In the genomic region with DNA sequence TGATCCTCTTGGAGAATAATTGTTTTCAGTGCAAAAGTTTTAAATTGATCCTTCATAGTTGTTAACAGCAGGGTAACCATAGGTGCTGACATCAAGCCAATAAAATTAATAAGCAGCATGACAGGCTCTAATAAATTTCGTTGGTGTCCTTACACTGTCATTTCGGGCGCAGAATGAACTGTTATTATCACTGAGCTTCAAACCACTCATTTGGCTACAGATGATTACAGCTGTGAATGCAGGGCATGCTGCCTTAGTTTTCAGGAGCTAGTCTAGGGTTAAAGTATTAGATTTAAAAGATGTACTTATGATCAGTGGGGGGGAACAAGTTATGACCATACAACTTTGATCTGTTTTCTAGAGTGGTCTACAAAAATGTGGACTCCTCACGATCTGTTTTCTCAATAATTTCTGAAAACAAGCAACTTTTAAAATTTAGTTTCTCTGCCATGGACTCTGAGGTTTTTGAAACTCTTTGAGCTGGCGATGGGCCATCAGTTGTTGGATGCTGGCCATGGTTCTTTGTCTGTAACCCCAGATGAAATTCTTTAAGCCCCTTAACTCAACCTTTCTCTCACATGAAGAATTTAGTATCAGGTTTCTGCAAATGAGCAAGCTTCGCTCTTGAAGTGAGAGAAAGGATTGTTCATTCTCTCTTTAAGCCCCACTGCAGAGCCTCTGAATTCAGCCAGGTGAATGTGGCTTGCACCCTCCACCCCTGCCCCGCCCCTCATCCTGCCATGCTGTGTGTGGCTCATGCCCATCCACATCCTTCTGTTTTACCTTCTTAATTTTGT, we compare ENCODE assay signal across 14 cellular contexts.
DNase-seq lines count a peak whose midpoint lies in the region; TF ChIP-seq lines count a peak whose summit lies in the region.
"Had no signal": no experiment of that assay in that cellular context is flagged by ENCODE, and none has a peak within 500 bp of the region (broad histone marks: within the 10 kb centered on the region; RNA-seq: fewer than 3 reads in every experiment).

No MANE protein-coding gene starts in this region.

- no peak for TF ChIP-seq CTCF in choroid plexus epithelial cell (conservative IDR thresholded peaks at IDR 0.05; ENCODE audit: low read depth, low read length)
- TF ChIP-seq CTCF in osteocyte (IDR thresholded peaks at IDR 0.05) = no peak

- H3K27me3 Mint-ChIP-seq in osteocyte (ENCODE audit: unreplicated experiment) = no peaks in the 10 kb centered on the region

- no peaks in the 10 kb centered on the region for H3K9me3 ChIP-seq in HAP-1
- H3K9me3 ChIP-seq: ascending aorta had no signal

- peaks cover 41% of the 10 kb centered on the region for H3K4me1 Mint-ChIP-seq in osteocyte (ENCODE audit: unreplicated experiment)
- H3K4me1 Mint-ChIP-seq: activated CD4-positive, alpha-beta T cell treated with anti-CD3 and anti-CD28 coated beads, Interleukin-2, amount 10 ng/mL, durations not matched to agents 24 days and 14 days had no signal

- peak overlapping the region; percentile 75 for H3K27ac Mint-ChIP-seq in osteocyte (ENCODE audit: unreplicated experiment)
- H3K27ac Mint-ChIP-seq: activated CD4-positive, alpha-beta T cell treated with anti-CD3 and anti-CD28 coated beads, Interleukin-2, amount 10 ng/mL, durations not matched to agents 24 days and 14 days; HFFc6; natural killer cell treated with Interleukin-12 subunit alpha and Interleukin-12 subunit beta and Interleukin-15 and Interleukin-18, amount 100 ng/mL, for 72 hours had no signal

- H3K4me3 ChIP-seq in HAP-1 (no peak overlapping the region), choroid plexus epithelial cell (ENCODE audit: low read depth, low read length) (no peak overlapping the region)

- H3K36me3 Mint-ChIP-seq in osteocyte (ENCODE audit: unreplicated experiment) = no peaks in the 10 kb centered on the region
- H3K36me3 Mint-ChIP-seq: natural killer cell treated with Interleukin-12 subunit alpha and Interleukin-12 subunit beta and Interleukin-15 and Interleukin-18, amount 100 ng/mL, for 72 hours had no signal

- H3K9me3 Mint-ChIP-seq in osteocyte (ENCODE audit: unreplicated experiment) = no peaks in the 10 kb centered on the region
- H3K9me3 Mint-ChIP-seq: activated CD4-positive, alpha-beta T cell treated with anti-CD3 and anti-CD28 coated beads, Interleukin-2, amount 10 ng/mL, durations not matched to agents 24 days and 14 days; HFFc6; natural killer cell treated with Interleukin-12 subunit alpha and Interleukin-12 subunit beta and Interleukin-15 and Interleukin-18, amount 100 ng/mL, for 72 hours had no signal

- in situ Hi-C loops in HAP-1 (cut with MboI; ENCODE audit: low sequenced_read_pairs) = no loop called here

- no peak overlapping the region for H3K4me3 Mint-ChIP-seq in osteocyte (ENCODE audit: unreplicated experiment)
- H3K4me3 Mint-ChIP-seq: activated CD4-positive, alpha-beta T cell treated with anti-CD3 and anti-CD28 coated beads, Interleukin-2, amount 10 ng/mL, durations not matched to agents 24 days and 14 days; natural killer cell treated with Interleukin-12 subunit alpha and Interleukin-12 subunit beta and Interleukin-15 and Interleukin-18, amount 100 ng/mL, for 72 hours had no signal

- peak; percentile 83 to 93 for DNase-seq in HAP-1 (ENCODE audit: low spot score in 2 of 2)
- DNase-seq in NCI-H2107 treated with DMSO at 0.1 percent for 48 hours (lab: John Stamatoyannopoulos, UW; ENCODE audit: unreplicated experiment) = peak; percentile 82
- peak; percentile 61 for DNase-seq in choroid plexus epithelial cell (ENCODE audit: low read depth)
- no peak for DNase-seq in osteocyte (ENCODE audit: extremely low spot score, unreplicated experiment)
- DNase-seq in GOT3 (lab: John Stamatoyannopoulos, UW) = no peak
- no peak for DNase-seq in NCI-H510A treated with DMSO at 0.1 percent for 48 hours (lab: John Stamatoyannopoulos, UW)
- no peak for DNase-seq in middle frontal gyrus (ENCODE audit: extremely low spot score, low spot score)
- DNase-seq: activated CD4-positive, alpha-beta T cell treated with anti-CD3 and anti-CD28 coated beads, Interleukin-2, amount 10 ng/mL, durations not matched to agents 24 days and 14 days; glutamatergic neuron; HFFc6; PC-3; substantia nigra had no signal

- peaks cover 6% of the 10 kb centered on the region for H3K36me3 ChIP-seq in HAP-1 (replicated peaks)
- H3K36me3 ChIP-seq: ascending aorta had no signal

- H3K27me3 ChIP-seq in HAP-1 (ENCODE audit: low read depth) = no peaks in the 10 kb centered on the region
- H3K27me3 ChIP-seq: ascending aorta had no signal

- peaks cover 61% of the 10 kb centered on the region for H3K4me1 ChIP-seq in HAP-1
- H3K4me1 ChIP-seq: ascending aorta had no signal

Comparison
In these comparisons a context has a peak if more than half of its experiments do, and no peak if none do; other contexts are left out.
1. DNase-seq: peak in HAP-1 (2 of 2), NCI-H2107 treated with DMSO at 0.1 percent for 48 hours (single experiment) and choroid plexus epithelial cell (single experiment); none in osteocyte (single experiment), GOT3 (single experiment), NCI-H510A treated with DMSO at 0.1 percent for 48 hours (single experiment) and middle frontal gyrus (single experiment).